Comparison of ENCODE assay signal across 1 cellular context in the genomic region with DNA sequence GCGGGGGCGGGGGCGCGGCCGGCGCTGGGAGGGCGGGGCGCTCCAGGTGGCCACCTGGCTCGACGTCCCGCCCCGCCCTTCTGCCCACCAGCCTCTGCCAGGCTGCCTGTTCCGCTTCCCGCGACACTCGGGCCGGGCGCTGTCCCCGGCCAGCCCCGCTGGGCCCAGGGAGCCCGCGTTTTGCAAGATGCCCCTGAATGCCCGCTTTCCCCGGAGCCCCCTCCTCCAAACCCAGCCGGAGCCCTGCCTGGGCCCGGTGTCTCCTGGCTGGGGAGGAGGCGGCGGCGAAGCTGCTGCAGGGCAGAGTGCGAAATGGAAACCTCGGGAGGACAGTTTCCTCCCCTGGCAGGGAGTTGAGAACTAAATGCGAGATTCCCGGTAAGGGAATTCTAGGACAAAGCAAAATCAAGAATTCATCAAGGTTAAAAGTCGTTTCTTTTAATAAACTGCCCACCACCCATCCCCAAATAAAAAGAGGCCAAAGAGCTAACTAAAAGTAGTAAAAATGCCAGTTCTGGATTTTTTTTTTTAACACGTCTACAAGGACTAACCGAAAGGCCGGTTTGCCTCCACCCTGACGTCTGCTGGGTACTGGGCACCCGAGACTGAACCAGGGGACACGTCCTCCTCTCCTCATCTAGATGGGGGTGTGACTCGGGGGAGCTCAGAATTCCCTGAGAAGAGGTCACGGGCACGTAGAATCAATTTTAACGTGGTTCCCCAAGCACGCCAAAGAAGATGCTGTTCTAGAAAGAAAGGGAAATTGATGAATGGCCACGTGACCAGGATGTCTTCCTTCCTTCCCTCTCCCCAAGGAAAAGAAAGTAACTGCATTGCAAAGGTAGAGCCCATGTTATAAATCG.
A peak's percentile ranks its signal among the peaks of the same experiment; 100 is the strongest.
TF ChIP-seq lines count a peak whose summit lies in the region.

No MANE protein-coding gene starts in this region.

TF ChIP-seq in HepG2, 621 proteins besides CTCF, POLR2A, EP300 and RAD21 (continued from another document and continues in another):
- TF ChIP-seq, protein P1, sequence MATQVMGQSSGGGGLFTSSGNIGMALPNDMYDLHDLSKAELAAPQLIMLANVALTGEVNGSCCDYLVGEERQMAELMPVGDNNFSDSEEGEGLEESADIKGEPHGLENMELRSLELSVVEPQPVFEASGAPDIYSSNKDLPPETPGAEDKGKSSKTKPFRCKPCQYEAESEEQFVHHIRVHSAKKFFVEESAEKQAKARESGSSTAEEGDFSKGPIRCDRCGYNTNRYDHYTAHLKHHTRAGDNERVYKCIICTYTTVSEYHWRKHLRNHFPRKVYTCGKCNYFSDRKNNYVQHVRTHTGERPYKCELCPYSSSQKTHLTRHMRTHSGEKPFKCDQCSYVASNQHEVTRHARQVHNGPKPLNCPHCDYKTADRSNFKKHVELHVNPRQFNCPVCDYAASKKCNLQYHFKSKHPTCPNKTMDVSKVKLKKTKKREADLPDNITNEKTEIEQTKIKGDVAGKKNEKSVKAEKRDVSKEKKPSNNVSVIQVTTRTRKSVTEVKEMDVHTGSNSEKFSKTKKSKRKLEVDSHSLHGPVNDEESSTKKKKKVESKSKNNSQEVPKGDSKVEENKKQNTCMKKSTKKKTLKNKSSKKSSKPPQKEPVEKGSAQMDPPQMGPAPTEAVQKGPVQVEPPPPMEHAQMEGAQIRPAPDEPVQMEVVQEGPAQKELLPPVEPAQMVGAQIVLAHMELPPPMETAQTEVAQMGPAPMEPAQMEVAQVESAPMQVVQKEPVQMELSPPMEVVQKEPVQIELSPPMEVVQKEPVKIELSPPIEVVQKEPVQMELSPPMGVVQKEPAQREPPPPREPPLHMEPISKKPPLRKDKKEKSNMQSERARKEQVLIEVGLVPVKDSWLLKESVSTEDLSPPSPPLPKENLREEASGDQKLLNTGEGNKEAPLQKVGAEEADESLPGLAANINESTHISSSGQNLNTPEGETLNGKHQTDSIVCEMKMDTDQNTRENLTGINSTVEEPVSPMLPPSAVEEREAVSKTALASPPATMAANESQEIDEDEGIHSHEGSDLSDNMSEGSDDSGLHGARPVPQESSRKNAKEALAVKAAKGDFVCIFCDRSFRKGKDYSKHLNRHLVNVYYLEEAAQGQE (IDR thresholded peaks at IDR 0.05; ENCODE audit: borderline replicate concordance in 1 of 2, low read depth in 1 of 2, low read length in 2 of 2), result peak in 1 of 2 experiments; percentile 27; a peak in 1 of 4 replicates
- TF ChIP-seq ZNF605 (CRISPR knock-in tag; IDR thresholded peaks at IDR 0.05) (no peak), THAP9 (CRISPR knock-in tag; IDR thresholded peaks at IDR 0.05; ENCODE audit: borderline replicate concordance) (0 out of 2 replicates have a peak, but pooled peaks have one; percentile 51), ZNF232 (CRISPR knock-in tag; IDR thresholded peaks at IDR 0.05; ENCODE audit: borderline replicate concordance) (no peak), SPEN (CRISPR knock-in tag; IDR thresholded peaks at IDR 0.05; ENCODE audit: low read depth) (0 out of 2 replicates have a peak, but pooled peaks have one; percentile 6), ZNF430 (CRISPR knock-in tag; IDR thresholded peaks at IDR 0.05) (0 out of 2 replicates have a peak, but pooled peaks have one; percentile 6), KDM3A (CRISPR knock-in tag; IDR thresholded peaks at IDR 0.05; ENCODE audit: low read depth) (peak; percentile 75; the same call in 1 of the 2 replicates), AKAP8 (CRISPR knock-in tag; IDR thresholded peaks at IDR 0.05) (no peak), HNRNPL (IDR thresholded peaks at IDR 0.05; ENCODE audit: low read depth, low read length) (peak; percentile 79), ZZZ3 (CRISPR knock-in tag; IDR thresholded peaks at IDR 0.05; ENCODE audit: borderline replicate concordance) (no peak), RBFOX2 (IDR thresholded peaks at IDR 0.05; ENCODE audit: low read depth, low read length) (peak; percentile 72), ZSCAN21 (CRISPR knock-in tag; IDR thresholded peaks at IDR 0.05; ENCODE audit: borderline replicate concordance) (no peak), ZNF777 (CRISPR knock-in tag; IDR thresholded peaks at IDR 0.05) (peak; percentile 50; the same call in 1 of the 2 replicates), ARID2 (CRISPR knock-in tag; IDR thresholded peaks at IDR 0.05; ENCODE audit: borderline replicate concordance) (0 out of 2 replicates have a peak, but pooled peaks have one; percentile 27), HNRNPUL1 (IDR thresholded peaks at IDR 0.05; ENCODE audit: low read depth, low read length) (no peak), ZNF331 (CRISPR knock-in tag; IDR thresholded peaks at IDR 0.05) (peak; percentile 47; the same call in 1 of the 2 replicates), MLX (CRISPR knock-in tag; IDR thresholded peaks at IDR 0.05) (no peak), EZH2 (conservative IDR thresholded peaks at IDR 0.05; ENCODE audit: low read depth, low read length) (no peak), NFKB2 (CRISPR knock-in tag; IDR thresholded peaks at IDR 0.05; ENCODE audit: borderline replicate concordance) (0 out of 2 replicates have a peak, but pooled peaks have one; percentile 14), ZNF335 (CRISPR knock-in tag; IDR thresholded peaks at IDR 0.05) (no peak), CENPT (CRISPR knock-in tag; IDR thresholded peaks at IDR 0.05; ENCODE audit: low read depth) (no peak), KDM2A (CRISPR knock-in tag; IDR thresholded peaks at IDR 0.05; ENCODE audit: borderline replicate concordance, low read depth) (peak; percentile 27; the same call in 1 of the 2 replicates), ZNF737 (CRISPR knock-in tag; IDR thresholded peaks at IDR 0.05; ENCODE audit: borderline replicate concordance) (no peak), ATF4 (CRISPR knock-in tag; IDR thresholded peaks at IDR 0.05) (0 out of 4 replicates have a peak, but pooled peaks of 1 of the 2 experiments have one; percentile 12), PHF8 (CRISPR knock-in tag; IDR thresholded peaks at IDR 0.05) (peak; percentile 67), RBM39 (IDR thresholded peaks at IDR 0.05; ENCODE audit: low read depth, low read length, poor library complexity, severe bottlenecking) (no peak), REPIN1 (CRISPR knock-in tag; IDR thresholded peaks at IDR 0.05; ENCODE audit: borderline replicate concordance, low read depth) (peak; percentile 27; the same call in 1 of the 2 replicates), KDM4B (CRISPR knock-in tag; IDR thresholded peaks at IDR 0.05) (no peak), CHD2 (IDR thresholded peaks at IDR 0.05; ENCODE audit: low read depth, low read length) (peak; percentile 71; the same call in 1 of the 2 replicates), SMAD9 (CRISPR knock-in tag; IDR thresholded peaks at IDR 0.05) (no peak), RERE (CRISPR knock-in tag; IDR thresholded peaks at IDR 0.05; ENCODE audit: low read depth) (no peak), ZNF878 (CRISPR knock-in tag; IDR thresholded peaks at IDR 0.05) (no peak)
- TF ChIP-seq, protein P2, sequence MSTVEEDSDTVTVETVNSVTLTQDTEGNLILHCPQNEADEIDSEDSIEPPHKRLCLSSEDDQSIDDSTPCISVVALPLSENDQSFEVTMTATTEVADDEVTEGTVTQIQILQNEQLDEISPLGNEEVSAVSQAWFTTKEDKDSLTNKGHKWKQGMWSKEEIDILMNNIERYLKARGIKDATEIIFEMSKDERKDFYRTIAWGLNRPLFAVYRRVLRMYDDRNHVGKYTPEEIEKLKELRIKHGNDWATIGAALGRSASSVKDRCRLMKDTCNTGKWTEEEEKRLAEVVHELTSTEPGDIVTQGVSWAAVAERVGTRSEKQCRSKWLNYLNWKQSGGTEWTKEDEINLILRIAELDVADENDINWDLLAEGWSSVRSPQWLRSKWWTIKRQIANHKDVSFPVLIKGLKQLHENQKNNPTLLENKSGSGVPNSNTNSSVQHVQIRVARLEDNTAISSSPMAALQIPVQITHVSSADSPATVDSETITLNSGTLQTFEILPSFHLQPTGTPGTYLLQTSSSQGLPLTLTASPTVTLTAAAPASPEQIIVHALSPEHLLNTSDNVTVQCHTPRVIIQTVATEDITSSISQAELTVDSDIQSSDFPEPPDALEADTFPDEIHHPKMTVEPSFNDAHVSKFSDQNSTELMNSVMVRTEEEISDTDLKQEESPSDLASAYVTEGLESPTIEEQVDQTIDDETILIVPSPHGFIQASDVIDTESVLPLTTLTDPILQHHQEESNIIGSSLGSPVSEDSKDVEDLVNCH (CRISPR knock-in tag; IDR thresholded peaks at IDR 0.05), result no peak
- TF ChIP-seq, protein P3, sequence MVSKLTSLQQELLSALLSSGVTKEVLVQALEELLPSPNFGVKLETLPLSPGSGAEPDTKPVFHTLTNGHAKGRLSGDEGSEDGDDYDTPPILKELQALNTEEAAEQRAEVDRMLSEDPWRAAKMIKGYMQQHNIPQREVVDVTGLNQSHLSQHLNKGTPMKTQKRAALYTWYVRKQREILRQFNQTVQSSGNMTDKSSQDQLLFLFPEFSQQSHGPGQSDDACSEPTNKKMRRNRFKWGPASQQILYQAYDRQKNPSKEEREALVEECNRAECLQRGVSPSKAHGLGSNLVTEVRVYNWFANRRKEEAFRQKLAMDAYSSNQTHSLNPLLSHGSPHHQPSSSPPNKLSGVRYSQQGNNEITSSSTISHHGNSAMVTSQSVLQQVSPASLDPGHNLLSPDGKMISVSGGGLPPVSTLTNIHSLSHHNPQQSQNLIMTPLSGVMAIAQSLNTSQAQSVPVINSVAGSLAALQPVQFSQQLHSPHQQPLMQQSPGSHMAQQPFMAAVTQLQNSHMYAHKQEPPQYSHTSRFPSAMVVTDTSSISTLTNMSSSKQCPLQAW (CRISPR knock-in tag; IDR thresholded peaks at IDR 0.05), result peak; percentile 28; the same call in 1 of the 2 replicates
- TF ChIP-seq, protein P4, sequence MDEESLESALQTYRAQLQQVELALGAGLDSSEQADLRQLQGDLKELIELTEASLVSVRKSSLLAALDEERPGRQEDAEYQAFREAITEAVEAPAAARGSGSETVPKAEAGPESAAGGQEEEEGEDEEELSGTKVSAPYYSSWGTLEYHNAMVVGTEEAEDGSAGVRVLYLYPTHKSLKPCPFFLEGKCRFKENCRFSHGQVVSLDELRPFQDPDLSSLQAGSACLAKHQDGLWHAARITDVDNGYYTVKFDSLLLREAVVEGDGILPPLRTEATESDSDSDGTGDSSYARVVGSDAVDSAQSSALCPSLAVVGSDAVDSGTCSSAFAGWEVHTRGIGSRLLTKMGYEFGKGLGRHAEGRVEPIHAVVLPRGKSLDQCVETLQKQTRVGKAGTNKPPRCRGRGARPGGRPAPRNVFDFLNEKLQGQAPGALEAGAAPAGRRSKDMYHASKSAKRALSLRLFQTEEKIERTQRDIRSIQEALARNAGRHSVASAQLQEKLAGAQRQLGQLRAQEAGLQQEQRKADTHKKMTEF (CRISPR knock-in tag; IDR thresholded peaks at IDR 0.05), result no peak
